7 cellular contexts compared by ENCODE assay signal in the genomic region with DNA sequence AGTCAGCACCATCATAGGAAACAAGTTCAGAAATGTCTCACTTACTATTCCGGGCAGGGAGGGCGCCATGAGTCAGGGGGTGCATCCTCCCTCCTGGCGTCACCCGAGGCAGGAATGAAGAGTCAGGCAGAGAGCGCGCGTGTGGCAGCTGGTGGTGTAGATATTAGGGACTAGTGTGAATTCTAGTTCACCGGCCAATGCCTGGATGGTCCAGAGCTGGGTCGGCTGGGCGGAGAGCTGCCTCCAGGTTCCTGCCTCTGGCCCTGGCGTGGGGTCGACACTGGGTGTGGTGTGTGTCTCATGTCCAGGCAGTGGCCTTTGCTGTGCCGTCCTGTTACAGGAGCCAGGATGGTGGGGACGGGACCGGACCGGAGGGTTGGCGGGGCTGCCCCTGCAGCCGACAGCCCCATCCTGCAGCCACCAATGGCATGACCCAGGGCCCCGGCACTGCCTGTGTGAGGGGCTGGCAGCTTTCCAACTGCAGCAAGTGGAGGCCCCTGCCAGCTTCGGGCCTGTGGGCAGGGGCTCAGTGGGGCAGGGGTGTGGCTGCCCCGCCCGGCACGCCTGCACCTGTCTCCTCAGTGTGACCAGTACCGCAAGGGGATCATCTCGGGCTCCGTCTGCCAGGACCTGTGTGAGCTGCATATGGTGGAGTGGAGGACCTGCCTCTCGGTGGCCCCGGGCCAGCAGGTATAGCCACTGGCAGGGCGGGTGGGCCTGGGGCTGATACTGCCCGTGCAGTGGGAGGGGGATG. TPM values are rescaled to one million over a fixed set of nuclear protein-coding genes. Genes with fewer than 3 reads are reported as not detected.
A peak's percentile ranks its signal among the peaks of the same experiment; 100 is the strongest.
DNase-seq lines count a peak whose midpoint lies in the region; TF ChIP-seq lines count a peak whose summit lies in the region.
"Had no signal": no experiment of that assay in that cellular context is flagged by ENCODE, and none has a peak within 500 bp of the region (broad histone marks: within the 10 kb centered on the region; RNA-seq: fewer than 3 reads in every experiment).

No MANE protein-coding gene starts in this region.

- TF ChIP-seq POLR2A in ovary (IDR thresholded peaks at IDR 0.05) = no peak

- DNase-seq in D341Med (ENCODE audit: low spot score) (peak; percentile 66), right atrium auricular region (ENCODE audit: low spot score) (peak; percentile 89), foreskin melanocyte (no peak), ovary (no peak), NCI-H1930 (lab: John Stamatoyannopoulos, UW) (no peak)
- DNase-seq: activated CD4-positive, CD25-positive, alpha-beta regulatory T cell treated with anti-CD3 and anti-CD28 coated beads, Interleukin-2, amount 50 U/mL, for 72 hours had no signal

- peaks cover 0 to 77% of the 10 kb centered on the region in 2 donors for H3K4me1 ChIP-seq in right atrium auricular region
- peaks cover 5% of the 10 kb centered on the region for H3K4me1 ChIP-seq in ovary (ENCODE audit: insufficient read depth)

- TF ChIP-seq EP300 in ovary (IDR thresholded peaks at IDR 0.05) = no peak

- H3K27me3 ChIP-seq in right atrium auricular region = no peaks in the 10 kb centered on the region
- no peaks in the 10 kb centered on the region for H3K27me3 ChIP-seq in ovary

- H3K36me3 ChIP-seq in right atrium auricular region (peaks cover 50% of the 10 kb centered on the region), ovary (no peaks in the 10 kb centered on the region)

- WGBS in ovary, 3 donors = 74 to 79% (median 77%) methylated on average over 25 to 30 of the region's 30 CpGs

- no peak for TF ChIP-seq CTCF in right atrium auricular region (IDR thresholded peaks at IDR 0.05)
- no peak for TF ChIP-seq CTCF in ovary (IDR thresholded peaks at IDR 0.05)

- intact Hi-C loops in ovary (cut with DNase I) = no loop called here

- no peaks in the 10 kb centered on the region for H3K9me3 ChIP-seq in right atrium auricular region
- H3K9me3 ChIP-seq in ovary = no peaks in the 10 kb centered on the region

- H3K4me3 ChIP-seq in right atrium auricular region (no peak overlapping the region), ovary (no peak overlapping the region)

- peak overlapping the region; percentile 85 to 88 for H3K27ac ChIP-seq in right atrium auricular region
- H3K27ac ChIP-seq in ovary = peak overlapping the region in 1 of 2 donors; percentile 15

TF ChIP-seq in PFSK-1, 5 proteins besides CTCF, POLR2A, EP300 and RAD21:
- TF ChIP-seq FOXP2 (optimal IDR thresholded peaks at IDR 0.05; ENCODE audit: borderline replicate concordance, extremely low read depth, extremely low read length, insufficient read depth) = no peak
- peak; percentile 51; the same call in 1 of the 2 replicates for TF ChIP-seq POLR2AphosphoS5 (IDR thresholded peaks at IDR 0.05; ENCODE audit: low read depth, low read length)
TF ChIP-seq in PFSK-1: peak in this region for 1.

RNA-seq across cellular contexts. Expression of a gene that starts 9.1 kb away (rescaled TPM):
- 57.7 TPM for polyA plus RNA-seq in PFSK-1 (2012; ENCODE audit: insufficient read length, low read depth)
- total RNA-seq in right atrium auricular region (10 to 100 TPM; 45.1 to 45.7 TPM), ovary (10 to 100 TPM in 5 of 7 donors, 1 to 10 TPM in 2; 5.2 to 23.4 (median 13.1) TPM)
- 10 to 100 TPM in 1 of 2 donors, 1 to 10 TPM in 1; 2.9 to 15.0 TPM for polyA plus RNA-seq in ovary

RNA-seq across cellular contexts. Expression of a gene that starts 21.2 kb away (rescaled TPM):
- polyA plus RNA-seq in PFSK-1 (2012; ENCODE audit: insufficient read length, low read depth) = not detected
- 1 to 10 TPM; 4.5 to 8.8 TPM for total RNA-seq in right atrium auricular region
- 10 to 100 TPM in 2 of 7 donors, 1 to 10 TPM in 5; 1.4 to 45.4 (median 4.5) TPM for total RNA-seq in ovary
- 10 to 100 TPM in 1 of 2 donors, 1 to 10 TPM in 1; 2.4 to 15.2 TPM for polyA plus RNA-seq in ovary

RNA-seq across cellular contexts. Expression of a gene that starts 26.8 kb away (rescaled TPM):
- polyA plus RNA-seq in PFSK-1 (2012; ENCODE audit: insufficient read length, low read depth) = 1.4 TPM
- total RNA-seq in right atrium auricular region = 1 to 10 TPM; 6.4 to 9.3 TPM
- 10 to 100 TPM in 3 of 7 donors, 1 to 10 TPM in 4; 1.8 to 59.3 (median 8.3) TPM for total RNA-seq in ovary
- 10 to 100 TPM in 1 of 2 donors, 1 to 10 TPM in 1; 1.6 to 33.4 TPM for polyA plus RNA-seq in ovary

RNA-seq across cellular contexts. Expression of a gene that starts 34.3 kb away (rescaled TPM):
- 118 TPM for polyA plus RNA-seq in PFSK-1 (2012; ENCODE audit: insufficient read length, low read depth)
- 10 to 100 TPM; 71.9 to 81.9 TPM for total RNA-seq in right atrium auricular region
- total RNA-seq in ovary = 10 to 100 TPM; 14.4 to 40.9 (median 24.8) TPM
- 10 to 100 TPM in 1 of 2 donors, 1 to 10 TPM in 1; 6.1 to 23.9 TPM for polyA plus RNA-seq in ovary

RNA-seq across cellular contexts. Expression of a gene that starts 36.5 kb away (rescaled TPM):
- not detected for polyA plus RNA-seq in PFSK-1 (2012; ENCODE audit: insufficient read length, low read depth)
- total RNA-seq in right atrium auricular region = not detected
- 1 to 10 TPM in 1 of 7 donors, under 1 TPM in 1, not detected in 5; 0.23 to 3.0 TPM for total RNA-seq in ovary
- polyA plus RNA-seq in ovary = under 1 TPM in 1 of 2 donors, not detected in 1; 0.36 TPM

Comparison
In these comparisons a context has a peak if more than half of its experiments do, and no peak if none do; other contexts are left out.
1. DNase-seq: peak in D341Med (single experiment) and right atrium auricular region (single experiment); none in foreskin melanocyte (single experiment), ovary (0 of 5) and NCI-H1930 (0 of 2).